Comparison of ENCODE assay signal across 14 cellular contexts in genomic region chr5:103364074-103364473, GRCh38.
"Had no signal": no experiment of that assay in that cellular context is flagged by ENCODE, and none has a peak within 500 bp of the region (broad histone marks: within the 10 kb centered on the region; RNA-seq: fewer than 3 reads in every experiment).

No MANE protein-coding gene starts in this region.

- H3K4me3 ChIP-seq: dorsolateral prefrontal cortex, esophagus muscularis mucosa, neural progenitor cell, pancreas, thyroid gland, uterus had no signal

- H3K4me2 ChIP-seq: neural progenitor cell had no signal

- H3K27me3 Mint-ChIP-seq: activated naive CD8-positive, alpha-beta T cell; activated T-cell treated with anti-CD3 and anti-CD28 coated beads, Interleukin-2, amount 50 U/mL, for 24 hours had no signal

- H3K4me1 Mint-ChIP-seq: activated CD8-positive, alpha-beta memory T cell treated with anti-CD3 and anti-CD28 coated beads, Interleukin-2, amount 10 ng/mL, durations not matched to agents 7 days and 5 days; neural progenitor cell had no signal

- ATAC-seq: activated CD8-positive, alpha-beta memory T cell treated with anti-CD3 and anti-CD28 coated beads, Interleukin-2, amount 10 ng/mL, durations not matched to agents 7 days and 5 days; pancreas had no signal

- DNase-seq: activated CD8-positive, alpha-beta memory T cell treated with anti-CD3 and anti-CD28 coated beads, Interleukin-2, amount 10 ng/mL, durations not matched to agents 7 days and 5 days; activated effector memory CD4-positive, alpha-beta T cell treated with Interleukin-2 at 50 U/mL for 16 hours; activated T-cell treated with anti-CD3 and anti-CD28 coated beads, Interleukin-2, amount 50 U/mL, for 24 hours; aorta; dorsolateral prefrontal cortex; pancreas; stimulated activated CD4-positive, alpha-beta T cell treated with anti-CD3 and anti-CD28 coated beads, Interleukin-4, amount 100 ng/mL, for 1 hour; stimulated activated CD8-positive, alpha-beta memory T cell treated with anti-CD3 and anti-CD28 coated beads, Interleukin-4, amount 100 ng/mL, for 48 hours; thyroid gland; uterus had no signal

- H3K27ac Mint-ChIP-seq: activated CD8-positive, alpha-beta memory T cell treated with anti-CD3 and anti-CD28 coated beads, Interleukin-2, amount 10 ng/mL, durations not matched to agents 7 days and 5 days; activated naive CD8-positive, alpha-beta T cell; activated T-cell treated with anti-CD3 and anti-CD28 coated beads, Interleukin-2, amount 50 U/mL, for 24 hours; neural progenitor cell had no signal

- H3K36me3 ChIP-seq: esophagus muscularis mucosa, neural progenitor cell, pancreas, thyroid gland, uterus had no signal

- H3K27me3 ChIP-seq: dorsolateral prefrontal cortex, esophagus muscularis mucosa, pancreas, thyroid gland, uterus had no signal

- H3K36me3 Mint-ChIP-seq: activated CD8-positive, alpha-beta memory T cell treated with anti-CD3 and anti-CD28 coated beads, Interleukin-2, amount 10 ng/mL, durations not matched to agents 7 days and 5 days; activated naive CD8-positive, alpha-beta T cell; neural progenitor cell had no signal

- H3K27ac ChIP-seq: dorsolateral prefrontal cortex, esophagus muscularis mucosa, neural progenitor cell, pancreas, thyroid gland, uterus had no signal

- FAIRE-seq: keratinocyte, pancreas had no signal

- H3K4me1 ChIP-seq: esophagus muscularis mucosa, pancreas, uterus had no signal

- H2AFZ ChIP-seq: neural progenitor cell had no signal

- H3K9me3 ChIP-seq: esophagus muscularis mucosa, pancreas, thyroid gland, uterus had no signal

- H3K9ac ChIP-seq: neural progenitor cell had no signal

- H3K4me3 Mint-ChIP-seq: activated CD8-positive, alpha-beta memory T cell treated with anti-CD3 and anti-CD28 coated beads, Interleukin-2, amount 10 ng/mL, durations not matched to agents 7 days and 5 days; activated naive CD8-positive, alpha-beta T cell; activated T-cell treated with anti-CD3 and anti-CD28 coated beads, Interleukin-2, amount 50 U/mL, for 24 hours; neural progenitor cell had no signal
